13 cellular contexts compared by ENCODE assay signal in the genomic region with DNA sequence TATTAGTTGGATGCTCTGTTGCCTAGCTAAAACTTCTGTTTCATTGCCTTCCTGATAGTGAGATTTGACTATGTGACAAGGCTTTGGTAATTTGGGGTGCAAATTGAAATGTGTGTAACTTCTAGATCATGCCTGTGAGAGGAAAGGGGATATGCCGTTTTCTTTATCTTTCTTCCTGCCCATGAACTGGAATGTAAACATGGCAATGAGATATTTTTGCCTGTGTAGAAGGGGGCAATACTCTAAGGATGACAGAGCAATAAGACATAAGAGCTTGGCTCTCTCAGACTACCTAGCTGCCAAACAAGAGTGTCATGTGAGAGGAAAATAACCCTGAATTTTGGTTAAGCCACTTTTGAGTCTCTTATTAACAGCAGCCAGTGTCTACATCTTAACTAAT. TPM values are rescaled to one million over a fixed set of nuclear protein-coding genes. Genes with fewer than 3 reads are reported as not detected.
DNase-seq lines count a peak whose midpoint lies in the region; ATAC-seq and TF ChIP-seq lines count a peak whose summit lies in the region.
"Had no signal": no experiment of that assay in that cellular context is flagged by ENCODE, and none has a peak within 500 bp of the region (broad histone marks: within the 10 kb centered on the region; RNA-seq: fewer than 3 reads in every experiment).

No MANE protein-coding gene starts in this region.

- TF ChIP-seq CTCF in HFFc6 (IDR thresholded peaks at IDR 0.05): no peak

- H3K27me3 Mint-ChIP-seq in CD4-positive, CD25-positive, alpha-beta regulatory T cell: no peaks in the 10 kb centered on the region
- H3K27me3 Mint-ChIP-seq in HFFc6 (ENCODE audit: insufficient read depth): no peaks in the 10 kb centered on the region
- no peaks in the 10 kb centered on the region for H3K27me3 Mint-ChIP-seq in naive thymus-derived CD4-positive, alpha-beta T cell
- no peaks in the 10 kb centered on the region for H3K27me3 Mint-ChIP-seq in activated T-helper 1 cell treated with anti-CD3 and anti-CD28 coated beads, Interleukin-12 subunit alpha, Interleukin-12 subunit beta, Interleukin-2, Interleukin-4 antibody, amounts not matched to agents 30 ng/mL and 10 ng/mL and 1 ng/mL, durations not matched to agents 14 hours and 24 hours and 36 hours (ENCODE audit: insufficient read depth)

- CTCF ChIA-PET in naive thymus-derived CD4-positive, alpha-beta T cell (lab: Charles Lee): interaction anchor here (0.7 to 1.5 kb wide), 4 partner anchors 113 to 165 kb away, joined by 3 to 7 read pairs (median 4); partner anchors contain the start of genes ADORA3 and TMIGD3

- no peak for ATAC-seq in CD4-positive, CD25-positive, alpha-beta regulatory T cell (ENCODE audit: low read depth in 2 of 2)
- ATAC-seq in naive thymus-derived CD4-positive, alpha-beta T cell: no peak
- ATAC-seq in HG03565 (IDR thresholded peaks at IDR 0.05; ENCODE audit: unreplicated experiment): no peak
- ATAC-seq: body of pancreas had no signal

- peaks cover 60 to 93% (median 79%) of the 10 kb centered on the region in 4 donors for H3K4me1 Mint-ChIP-seq in CD4-positive, CD25-positive, alpha-beta regulatory T cell
- H3K4me1 Mint-ChIP-seq in HFFc6 (ENCODE audit: low read depth): peaks cover 57% of the 10 kb centered on the region
- peaks cover 53 to 95% (median 90%) of the 10 kb centered on the region in 7 donors for H3K4me1 Mint-ChIP-seq in naive thymus-derived CD4-positive, alpha-beta T cell
- H3K4me1 Mint-ChIP-seq in activated T-helper 1 cell treated with anti-CD3 and anti-CD28 coated beads, Interleukin-12 subunit alpha, Interleukin-12 subunit beta, Interleukin-2, Interleukin-4 antibody, amounts not matched to agents 30 ng/mL and 10 ng/mL and 1 ng/mL, durations not matched to agents 14 hours and 24 hours and 36 hours (ENCODE audit: low read depth): peaks cover 66% of the 10 kb centered on the region

- peaks cover 10% of the 10 kb centered on the region for H3K36me3 ChIP-seq in CD4-positive, CD25-positive, alpha-beta regulatory T cell (ENCODE audit: control insufficient read depth, insufficient read depth, low read length)
- H3K36me3 ChIP-seq in naive thymus-derived CD4-positive, alpha-beta T cell (ENCODE audit: control insufficient read depth in 2 of 3, insufficient read depth in 3 of 3, low read length in 3 of 3): no peaks in the 10 kb centered on the region
- H3K36me3 ChIP-seq: prostate gland had no signal

- POLR2A ChIA-PET in naive thymus-derived CD4-positive, alpha-beta T cell (lab: Charles Lee): interaction anchor here (0.8 kb wide), 1 partner anchor 12 kb away, joined by 4 read pairs; no protein-coding TSS in a partner anchor

- DNase-seq in CD4-positive, CD25-positive, alpha-beta regulatory T cell: no peak
- DNase-seq in HFFc6 (no peak), amniotic epithelial cell (ENCODE audit: low read depth) (peak; percentile 17), putamen (ENCODE audit: low spot score) (no peak)
- DNase-seq in naive thymus-derived CD4-positive, alpha-beta T cell: no peak
- no peak for DNase-seq in activated T-helper 1 cell treated with anti-CD3 and anti-CD28 coated beads, Interleukin-12 subunit alpha, Interleukin-12 subunit beta, Interleukin-2, Interleukin-4 antibody, amounts not matched to agents 30 ng/mL and 10 ng/mL and 1 ng/mL, durations not matched to agents 14 hours and 24 hours and 36 hours (ENCODE audit: low spot score)
- DNase-seq: body of pancreas; GF-D8; hypothalamus; mesendoderm; stimulated activated CD4-positive, alpha-beta T cell treated with anti-CD3 and anti-CD28 coated beads, Interleukin-4, amount 100 ng/mL, for 4 hours had no signal

- H3K9me3 ChIP-seq in CD4-positive, CD25-positive, alpha-beta regulatory T cell (ENCODE audit: control insufficient read depth in 2 of 2, low read length in 2 of 2): no peaks in the 10 kb centered on the region
- H3K9me3 ChIP-seq in naive thymus-derived CD4-positive, alpha-beta T cell (ENCODE audit: control insufficient read depth in 2 of 3, low read length in 3 of 3): no peaks in the 10 kb centered on the region
- H3K9me3 ChIP-seq: body of pancreas, prostate gland had no signal

- peaks cover 11% of the 10 kb centered on the region for H3K36me3 Mint-ChIP-seq in CD4-positive, CD25-positive, alpha-beta regulatory T cell
- H3K36me3 Mint-ChIP-seq in HFFc6 (ENCODE audit: low read depth): peaks cover 5% of the 10 kb centered on the region
- H3K36me3 Mint-ChIP-seq in naive thymus-derived CD4-positive, alpha-beta T cell: peaks cover under 1 to 52% (median 25%) of the 10 kb centered on the region in 5 donors
- H3K36me3 Mint-ChIP-seq in activated T-helper 1 cell treated with anti-CD3 and anti-CD28 coated beads, Interleukin-12 subunit alpha, Interleukin-12 subunit beta, Interleukin-2, Interleukin-4 antibody, amounts not matched to agents 30 ng/mL and 10 ng/mL and 1 ng/mL, durations not matched to agents 14 hours and 24 hours and 36 hours (ENCODE audit: low read depth): peaks cover 53% of the 10 kb centered on the region

- peaks cover 34% of the 10 kb centered on the region for H3K4me1 ChIP-seq in CD4-positive, CD25-positive, alpha-beta regulatory T cell (ENCODE audit: control insufficient read depth, insufficient read depth, low read length, poor library complexity, severe bottlenecking)
- H3K4me1 ChIP-seq in naive thymus-derived CD4-positive, alpha-beta T cell (ENCODE audit: control insufficient read depth in 2 of 2, insufficient read depth in 2 of 2, low read length in 2 of 2): peaks cover 15 to 37% of the 10 kb centered on the region in 2 donors
- H3K4me1 ChIP-seq: prostate gland had no signal

- H3K4me3 ChIP-seq in CD4-positive, CD25-positive, alpha-beta regulatory T cell (ENCODE audit: low read depth, low read length): no peak overlapping the region
- H3K4me3 ChIP-seq in naive thymus-derived CD4-positive, alpha-beta T cell (ENCODE audit: low read length): no peak overlapping the region
- H3K4me3 ChIP-seq: body of pancreas, prostate gland had no signal

- H3K9me3 Mint-ChIP-seq in CD4-positive, CD25-positive, alpha-beta regulatory T cell: peaks cover 0 to 2% (median 0%) of the 10 kb centered on the region in 7 donors
- no peaks in the 10 kb centered on the region for H3K9me3 Mint-ChIP-seq in HFFc6
- H3K9me3 Mint-ChIP-seq in naive thymus-derived CD4-positive, alpha-beta T cell: peaks cover 0 to 2% (median 0%) of the 10 kb centered on the region in 11 donors
- peaks cover 2% of the 10 kb centered on the region for H3K9me3 Mint-ChIP-seq in activated T-helper 1 cell treated with anti-CD3 and anti-CD28 coated beads, Interleukin-12 subunit alpha, Interleukin-12 subunit beta, Interleukin-2, Interleukin-4 antibody, amounts not matched to agents 30 ng/mL and 10 ng/mL and 1 ng/mL, durations not matched to agents 14 hours and 24 hours and 36 hours

- H3K27me3 ChIP-seq in CD4-positive, CD25-positive, alpha-beta regulatory T cell (ENCODE audit: control insufficient read depth, insufficient read depth, low read length): no peaks in the 10 kb centered on the region
- no peaks in the 10 kb centered on the region for H3K27me3 ChIP-seq in naive thymus-derived CD4-positive, alpha-beta T cell (ENCODE audit: control insufficient read depth in 2 of 2, insufficient read depth in 2 of 2, low read length in 2 of 2)
- H3K27me3 ChIP-seq: body of pancreas had no signal

- H3K4me3 Mint-ChIP-seq in CD4-positive, CD25-positive, alpha-beta regulatory T cell: peak overlapping the region in 3 of 4 donors; percentile 1 to 21 (median 6)
- H3K4me3 Mint-ChIP-seq in HFFc6: no peak overlapping the region
- peak overlapping the region in 6 of 10 donors; percentile 0 to 52 (median 14) for H3K4me3 Mint-ChIP-seq in naive thymus-derived CD4-positive, alpha-beta T cell
- H3K4me3 Mint-ChIP-seq in activated T-helper 1 cell treated with anti-CD3 and anti-CD28 coated beads, Interleukin-12 subunit alpha, Interleukin-12 subunit beta, Interleukin-2, Interleukin-4 antibody, amounts not matched to agents 30 ng/mL and 10 ng/mL and 1 ng/mL, durations not matched to agents 14 hours and 24 hours and 36 hours: no peak overlapping the region

- no peak overlapping the region for H3K27ac ChIP-seq in CD4-positive, CD25-positive, alpha-beta regulatory T cell (ENCODE audit: insufficient read depth, low read length, poor library complexity, severe bottlenecking)
- no peak overlapping the region for H3K27ac ChIP-seq in naive thymus-derived CD4-positive, alpha-beta T cell (ENCODE audit: low read depth, low read length)
- H3K27ac ChIP-seq: body of pancreas, prostate gland had no signal

- intact Hi-C loops in naive thymus-derived CD4-positive, alpha-beta T cell (cut with micrococcal nuclease): loop anchor here in 1 of 2 donors (1.0 kb wide), 1 partner anchor 9 kb away; no protein-coding TSS in a partner anchor
- intact Hi-C loops in activated T-helper 1 cell treated with anti-CD3 and anti-CD28 coated beads, Interleukin-12 subunit alpha, Interleukin-12 subunit beta, Interleukin-2, Interleukin-4 antibody, amounts not matched to agents 30 ng/mL and 10 ng/mL and 1 ng/mL, durations not matched to agents 14 hours and 24 hours and 36 hours (cut with micrococcal nuclease): no loop called here

- H3K27ac Mint-ChIP-seq in CD4-positive, CD25-positive, alpha-beta regulatory T cell: peak overlapping the region; percentile 16 to 70 (median 66)
- peak overlapping the region; percentile 57 for H3K27ac Mint-ChIP-seq in HFFc6
- peak overlapping the region; percentile 3 to 76 (median 53) for H3K27ac Mint-ChIP-seq in naive thymus-derived CD4-positive, alpha-beta T cell
- H3K27ac Mint-ChIP-seq in activated T-helper 1 cell treated with anti-CD3 and anti-CD28 coated beads, Interleukin-12 subunit alpha, Interleukin-12 subunit beta, Interleukin-2, Interleukin-4 antibody, amounts not matched to agents 30 ng/mL and 10 ng/mL and 1 ng/mL, durations not matched to agents 14 hours and 24 hours and 36 hours: no peak overlapping the region

RNA-seq across cellular contexts. Expression of gene RAP1A, which starts 49.7 kb away (rescaled TPM):
- total RNA-seq in CD4-positive, CD25-positive, alpha-beta regulatory T cell: 143 TPM
- 10 to 100 TPM; 72.8 to 91.3 (median 78.2) TPM for polyA plus RNA-seq in CD4-positive, CD25-positive, alpha-beta regulatory T cell
- total RNA-seq in HFFc6 (2021; fragmentation: NEBNext Ultra II Directional; extraction: Animal tissue kit (Norgen Biotek cat#: 25700)): 10 to 100 TPM; 75.7 to 82.9 (median 80.3) TPM
- 100 to 1,000 TPM in 4 of 5 experiments, 10 to 100 TPM in 1; 89.8 to 183 (median 107) TPM for total RNA-seq in naive thymus-derived CD4-positive, alpha-beta T cell
- polyA plus RNA-seq in naive thymus-derived CD4-positive, alpha-beta T cell: 10 to 100 TPM; 37.6 to 55.0 TPM
- total RNA-seq in activated T-helper 1 cell treated with anti-CD3 and anti-CD28 coated beads, Interleukin-12 subunit alpha, Interleukin-12 subunit beta, Interleukin-2, Interleukin-4 antibody, amounts not matched to agents 30 ng/mL and 10 ng/mL and 1 ng/mL, durations not matched to agents 14 hours and 24 hours and 36 hours: 326 and 348 TPM in 2 replicates

Comparison
In these comparisons a context has a peak if more than half of its experiments do, and no peak if none do; other contexts are left out.
1. H3K4me3 Mint-ChIP-seq: peak in CD4-positive, CD25-positive, alpha-beta regulatory T cell (3 of 4) and naive thymus-derived CD4-positive, alpha-beta T cell (6 of 10); none in HFFc6 (single experiment) and activated T-helper 1 cell treated with anti-CD3 and anti-CD28 coated beads, Interleukin-12 subunit alpha, Interleukin-12 subunit beta, Interleukin-2, Interleukin-4 antibody, amounts not matched to agents 30 ng/mL and 10 ng/mL and 1 ng/mL, durations not matched to agents 14 hours and 24 hours and 36 hours (single experiment).